13 cellular contexts compared by ENCODE assay signal in genomic region chr16:63890072-63890471, GRCh38.
DNase-seq lines count a peak whose midpoint lies in the region; ATAC-seq and TF ChIP-seq lines count a peak whose summit lies in the region.
"Had no signal": no experiment of that assay in that cellular context is flagged by ENCODE, and none has a peak within 500 bp of the region (broad histone marks: within the 10 kb centered on the region; RNA-seq: fewer than 3 reads in every experiment).

No MANE protein-coding gene starts in this region.

- DNase-seq in AG20443 (ENCODE audit: low spot score) (peak; percentile 20), NCI-H226 (peak; percentile 79), dedifferentiated amniotic fluid mesenchymal stem cell (ENCODE audit: extremely low spot score) (peak; percentile 31), lower lobe of right lung (no peak), foreskin melanocyte (no peak), psoas muscle (no peak), iPS-NIHi11 (ENCODE audit: low spot score) (no peak)
- DNase-seq: activated CD4-positive, alpha-beta T cell treated with anti-CD3 and anti-CD28 coated beads for 4 hours; KBM-7; NCI-H2029; stimulated activated CD4-positive, alpha-beta T cell treated with anti-CD3 and anti-CD28 coated beads, Interleukin-4, amount 100 ng/mL, for 24 hours; stimulated activated naive CD8-positive, alpha-beta T cell treated with anti-CD3 and anti-CD28 coated beads, Interleukin-15, Interleukin-2, amounts not matched to agents 100 U/mL and 50 U/mL, for 24 hours had no signal

- H3K36me3 ChIP-seq in lower lobe of right lung, result no peaks in the 10 kb centered on the region
- no peaks in the 10 kb centered on the region for H3K36me3 ChIP-seq in psoas muscle (ENCODE audit: insufficient read depth in 1 of 2, low read depth in 1 of 2)

- ATAC-seq in lower lobe of right lung, result peak; percentile 59 to 64
- ATAC-seq in HG03439 (IDR thresholded peaks at IDR 0.05; ENCODE audit: unreplicated experiment), result no peak
- no peak for ATAC-seq in psoas muscle
- ATAC-seq: stimulated activated naive CD8-positive, alpha-beta T cell treated with anti-CD3 and anti-CD28 coated beads, Interleukin-15, Interleukin-2, amounts not matched to agents 100 U/mL and 50 U/mL, for 24 hours had no signal

- intact Hi-C loops in lower lobe of right lung (cut with DNase I), result no loop called here
- intact Hi-C loops in psoas muscle (cut with DNase I), result no loop called here

- H3K27me3 ChIP-seq in lower lobe of right lung (ENCODE audit: low read depth) (no peaks in the 10 kb centered on the region), psoas muscle (ENCODE audit: insufficient read depth in 3 of 3, low read length in 2 of 3) (no peaks in the 10 kb centered on the region)

- no peaks in the 10 kb centered on the region for H3K4me1 ChIP-seq in lower lobe of right lung
- no peaks in the 10 kb centered on the region for H3K4me1 ChIP-seq in psoas muscle

- H3K27ac ChIP-seq in lower lobe of right lung, result no peak overlapping the region
- H3K27ac ChIP-seq in psoas muscle, result no peak overlapping the region

- H3K9me3 ChIP-seq in lower lobe of right lung, result no peaks in the 10 kb centered on the region
- H3K9me3 ChIP-seq in psoas muscle, result peaks cover 5% of the 10 kb centered on the region

- 6 to 15% (median 11%) methylated on average over 1 of the region's 1 CpG for WGBS in psoas muscle, 3 donors

- H3K4me3 ChIP-seq in lower lobe of right lung (no peak overlapping the region), psoas muscle (no peak overlapping the region)

- TF ChIP-seq CTCF in lower lobe of right lung (IDR thresholded peaks at IDR 0.05) (no peak), psoas muscle (IDR thresholded peaks at IDR 0.05) (no peak)

Comparison
In these comparisons a context has a peak if more than half of its experiments do, and no peak if none do; other contexts are left out.
1. DNase-seq: peak in AG20443 (single experiment), NCI-H226 (single experiment) and dedifferentiated amniotic fluid mesenchymal stem cell (single experiment); none in lower lobe of right lung (single experiment), foreskin melanocyte (single experiment), psoas muscle (0 of 2) and iPS-NIHi11 (single experiment).
2. ATAC-seq: peak in lower lobe of right lung (2 of 2); none in HG03439 (single experiment) and psoas muscle (0 of 4).